1 cellular context compared by ENCODE assay signal in the genomic region with DNA sequence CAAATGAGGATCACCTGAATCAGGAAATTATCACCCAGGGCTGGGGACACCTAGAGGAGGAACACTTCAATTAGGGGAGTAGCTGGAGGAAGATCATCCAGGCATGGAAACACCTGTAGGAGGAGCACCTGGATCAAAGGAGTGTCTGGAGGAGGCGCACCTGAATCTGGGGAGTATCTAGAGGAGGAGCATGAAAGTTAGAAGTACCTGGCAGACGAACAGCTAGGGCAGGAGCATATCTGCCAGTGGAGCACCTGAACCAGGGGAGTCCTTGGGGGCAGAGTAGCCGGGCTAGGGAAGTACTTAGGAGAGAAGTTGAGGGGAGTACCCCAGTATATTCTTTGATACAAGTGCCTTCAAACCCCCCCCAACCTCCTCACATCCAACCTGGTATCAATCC.
TF ChIP-seq lines count a peak whose summit lies in the region.

No MANE protein-coding gene starts in this region.

TF ChIP-seq in HCT116, 20 proteins besides CTCF, POLR2A, EP300 and RAD21 (continued from another document):
- no peak for TF ChIP-seq ZFX (IDR thresholded peaks at IDR 0.05)
- TF ChIP-seq YY1 (IDR thresholded peaks at IDR 0.05; ENCODE audit: extremely low read depth, insufficient replicate concordance, low read depth, low read length), result no peak
- TF ChIP-seq SIN3A (IDR thresholded peaks at IDR 0.05; ENCODE audit: low read depth), result no peak
- no peak for TF ChIP-seq CEBPB (IDR thresholded peaks at IDR 0.05; ENCODE audit: low read depth)
- TF ChIP-seq, protein P1, sequence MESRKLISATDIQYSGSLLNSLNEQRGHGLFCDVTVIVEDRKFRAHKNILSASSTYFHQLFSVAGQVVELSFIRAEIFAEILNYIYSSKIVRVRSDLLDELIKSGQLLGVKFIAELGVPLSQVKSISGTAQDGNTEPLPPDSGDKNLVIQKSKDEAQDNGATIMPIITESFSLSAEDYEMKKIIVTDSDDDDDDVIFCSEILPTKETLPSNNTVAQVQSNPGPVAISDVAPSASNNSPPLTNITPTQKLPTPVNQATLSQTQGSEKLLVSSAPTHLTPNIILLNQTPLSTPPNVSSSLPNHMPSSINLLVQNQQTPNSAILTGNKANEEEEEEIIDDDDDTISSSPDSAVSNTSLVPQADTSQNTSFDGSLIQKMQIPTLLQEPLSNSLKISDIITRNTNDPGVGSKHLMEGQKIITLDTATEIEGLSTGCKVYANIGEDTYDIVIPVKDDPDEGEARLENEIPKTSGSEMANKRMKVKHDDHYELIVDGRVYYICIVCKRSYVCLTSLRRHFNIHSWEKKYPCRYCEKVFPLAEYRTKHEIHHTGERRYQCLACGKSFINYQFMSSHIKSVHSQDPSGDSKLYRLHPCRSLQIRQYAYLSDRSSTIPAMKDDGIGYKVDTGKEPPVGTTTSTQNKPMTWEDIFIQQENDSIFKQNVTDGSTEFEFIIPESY (IDR thresholded peaks at IDR 0.05; ENCODE audit: extremely low read depth, insufficient replicate concordance, low read length), result no peak
- TF ChIP-seq, protein P2, sequence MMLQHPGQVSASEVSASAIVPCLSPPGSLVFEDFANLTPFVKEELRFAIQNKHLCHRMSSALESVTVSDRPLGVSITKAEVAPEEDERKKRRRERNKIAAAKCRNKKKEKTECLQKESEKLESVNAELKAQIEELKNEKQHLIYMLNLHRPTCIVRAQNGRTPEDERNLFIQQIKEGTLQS (IDR thresholded peaks at IDR 0.05), result no peak
- TF ChIP-seq EZH2phosphoT487 (IDR thresholded peaks at IDR 0.05; ENCODE audit: borderline replicate concordance), result no peak
- no peak for TF ChIP-seq CBX3 (IDR thresholded peaks at IDR 0.05; ENCODE audit: low read depth)
- no peak for TF ChIP-seq ZNF274 (IDR thresholded peaks at IDR 0.05; ENCODE audit: low read depth, low read length)
- TF ChIP-seq JUND (IDR thresholded peaks at IDR 0.05), result no peak
- TF ChIP-seq, protein P3, sequence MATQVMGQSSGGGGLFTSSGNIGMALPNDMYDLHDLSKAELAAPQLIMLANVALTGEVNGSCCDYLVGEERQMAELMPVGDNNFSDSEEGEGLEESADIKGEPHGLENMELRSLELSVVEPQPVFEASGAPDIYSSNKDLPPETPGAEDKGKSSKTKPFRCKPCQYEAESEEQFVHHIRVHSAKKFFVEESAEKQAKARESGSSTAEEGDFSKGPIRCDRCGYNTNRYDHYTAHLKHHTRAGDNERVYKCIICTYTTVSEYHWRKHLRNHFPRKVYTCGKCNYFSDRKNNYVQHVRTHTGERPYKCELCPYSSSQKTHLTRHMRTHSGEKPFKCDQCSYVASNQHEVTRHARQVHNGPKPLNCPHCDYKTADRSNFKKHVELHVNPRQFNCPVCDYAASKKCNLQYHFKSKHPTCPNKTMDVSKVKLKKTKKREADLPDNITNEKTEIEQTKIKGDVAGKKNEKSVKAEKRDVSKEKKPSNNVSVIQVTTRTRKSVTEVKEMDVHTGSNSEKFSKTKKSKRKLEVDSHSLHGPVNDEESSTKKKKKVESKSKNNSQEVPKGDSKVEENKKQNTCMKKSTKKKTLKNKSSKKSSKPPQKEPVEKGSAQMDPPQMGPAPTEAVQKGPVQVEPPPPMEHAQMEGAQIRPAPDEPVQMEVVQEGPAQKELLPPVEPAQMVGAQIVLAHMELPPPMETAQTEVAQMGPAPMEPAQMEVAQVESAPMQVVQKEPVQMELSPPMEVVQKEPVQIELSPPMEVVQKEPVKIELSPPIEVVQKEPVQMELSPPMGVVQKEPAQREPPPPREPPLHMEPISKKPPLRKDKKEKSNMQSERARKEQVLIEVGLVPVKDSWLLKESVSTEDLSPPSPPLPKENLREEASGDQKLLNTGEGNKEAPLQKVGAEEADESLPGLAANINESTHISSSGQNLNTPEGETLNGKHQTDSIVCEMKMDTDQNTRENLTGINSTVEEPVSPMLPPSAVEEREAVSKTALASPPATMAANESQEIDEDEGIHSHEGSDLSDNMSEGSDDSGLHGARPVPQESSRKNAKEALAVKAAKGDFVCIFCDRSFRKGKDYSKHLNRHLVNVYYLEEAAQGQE (IDR thresholded peaks at IDR 0.05; ENCODE audit: low read depth), result no peak
